Comparison of ENCODE assay signal across 9 cellular contexts in the genomic region with DNA sequence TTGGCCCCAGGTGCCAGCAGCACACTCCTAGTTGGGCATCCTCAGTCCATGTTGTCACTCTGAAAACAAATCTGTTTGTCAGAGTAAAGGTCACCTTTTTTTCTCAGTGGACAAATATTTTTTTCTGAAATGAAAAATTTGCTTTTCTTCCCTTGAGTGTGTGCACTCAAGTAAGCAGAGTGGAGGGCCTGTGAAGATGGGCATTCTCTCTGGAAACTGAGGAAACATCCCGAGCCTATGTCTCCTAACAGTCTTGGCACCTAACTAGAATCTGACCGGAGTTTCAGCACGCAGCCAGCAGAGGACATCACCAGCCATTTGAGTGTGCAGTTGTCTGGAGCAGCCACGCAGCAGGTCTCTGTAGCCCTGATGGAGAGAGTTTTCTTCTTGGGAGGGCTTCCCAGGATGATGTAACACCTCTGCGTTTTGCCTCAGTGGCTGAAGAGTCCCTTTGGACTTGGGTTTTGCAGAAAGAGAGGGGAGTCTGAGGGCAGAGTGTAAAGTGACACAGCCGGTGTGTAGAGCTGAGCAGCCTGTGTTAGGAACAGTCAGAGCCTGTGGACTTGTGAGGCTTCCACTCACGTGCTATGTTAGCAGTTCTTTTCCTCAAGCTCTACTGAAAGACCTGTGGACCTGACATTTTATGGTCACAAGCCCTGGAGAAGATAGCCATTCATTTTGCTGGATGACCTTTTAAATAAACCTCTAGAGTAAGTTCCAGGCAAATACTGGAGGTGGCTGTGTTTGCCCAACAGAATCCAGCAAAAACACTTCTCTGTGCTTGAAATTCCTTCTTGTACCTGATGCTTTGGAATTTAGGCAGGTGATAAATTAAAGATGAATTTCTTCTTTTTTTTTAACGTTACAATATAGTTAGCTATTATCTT. TPM values are rescaled to one million over a fixed set of nuclear protein-coding genes. Genes with fewer than 3 reads are reported as not detected.
DNase-seq lines count a peak whose midpoint lies in the region; ATAC-seq, FAIRE-seq and TF ChIP-seq lines count a peak whose summit lies in the region.
"Had no signal": no experiment of that assay in that cellular context is flagged by ENCODE, and none has a peak within 500 bp of the region (broad histone marks: within the 10 kb centered on the region; RNA-seq: fewer than 3 reads in every experiment).

No MANE protein-coding gene starts in this region.

- 87% methylated on average over 3 of the region's 8 CpGs; no CpG with 5 or more reads in 1 of the 2 experiments for WGBS in IMR-90 (ENCODE audit: extremely low coverage in 2 of 2, insufficient read length in 1 of 2), 2 experiments
- 87% methylated on average over 8 of the region's 8 CpGs; no CpG with 5 or more reads in 1 of the 2 experiments for WGBS in H1 (ENCODE audit: extremely low coverage in 1 of 2, insufficient coverage in 1 of 2, insufficient read length in 1 of 2, insufficient replicate concordance in 2 of 2, low coverage in 1 of 2, low lambda C conversion rate in 2 of 2, missing lambda C conversion rate in 1 of 2), 2 experiments

- BruUV-seq in IMR-90 (replicated peaks; lab: Mats Ljungman, UMichigan) = no TSS peak

- peak overlapping the region; percentile 25; the same call in 1 of the 2 replicates for H4K5ac ChIP-seq in IMR-90 (ENCODE audit: low read depth, low read length)
- no peak overlapping the region for H4K5ac ChIP-seq in H1 (ENCODE audit: insufficient read length, low read depth, low read length)

- H2AFZ ChIP-seq in IMR-90 (replicated peaks; ENCODE audit: low read length, poor library complexity) (peak overlapping the region; percentile 9), H1 (ENCODE audit: low read length) (no peak overlapping the region)

- H4K8ac ChIP-seq in IMR-90 (ENCODE audit: low read depth in 2 of 2, low read length in 2 of 2) (peak overlapping the region in 1 of 2 experiments; percentile 46; a peak in 1 of 4 replicates), H1 (ENCODE audit: extremely low read depth, insufficient read depth, low read length) (no peak overlapping the region; the same call in 1 of the 2 replicates)

- H2BK15ac ChIP-seq in IMR-90 (ENCODE audit: low read depth, low read length) (peak overlapping the region; percentile 47; the same call in 1 of the 3 replicates), H1 (ENCODE audit: low read length) (no peak overlapping the region)

- FAIRE-seq in H1 (lab: Jason Lieb, UNC) = no peak
- no peak for FAIRE-seq in urothelium cell line (lab: Jason Lieb, UNC)

- H3K4me3 ChIP-seq in IMR-90 (ENCODE audit: insufficient read depth, low read depth, low read length) (no peak overlapping the region), H1 (ENCODE audit: extremely low read depth in 1 of 4, insufficient read depth in 2 of 4, low read depth in 3 of 4, low read length in 4 of 4) (no peak overlapping the region)

- peak overlapping the region; percentile 74 for H4K91ac ChIP-seq in IMR-90 (ENCODE audit: insufficient read depth, low read depth, low read length)
- H4K91ac ChIP-seq in H1 (replicated peaks; ENCODE audit: insufficient read length, low read length) = no peak overlapping the region

- H3K36me3 ChIP-seq in IMR-90 (ENCODE audit: control insufficient read depth, insufficient read depth, low read length) (peaks cover 6% of the 10 kb centered on the region; the same call in 1 of the 2 replicates), H1 (ENCODE audit: control insufficient read depth in 2 of 4, insufficient read depth in 4 of 4, low read length in 3 of 4) (no peaks in the 10 kb centered on the region)

- in situ Hi-C loops in IMR-90 (cut with MboI; ENCODE audit: low sequenced_read_pairs) = no loop called here
- in situ Hi-C loops in GM13977 (cut with MboI; ENCODE audit: low pct_unique_long_range_greater_than_20kb, low sequenced_read_pairs, unreplicated experiment) = no loop called here

- H3K79me1 ChIP-seq in IMR-90 (ENCODE audit: low read depth in 1 of 2, low read length in 2 of 2) = peaks cover 25 to 64% of the 10 kb centered on the region in 2 experiments; a peak in 3 of 4 replicates
- H3K79me1 ChIP-seq in H1 (ENCODE audit: low read depth, low read length) = no peaks in the 10 kb centered on the region; the same call in 1 of the 2 replicates

- TF ChIP-seq CTCF in 22Rv1 (IDR thresholded peaks at IDR 0.05) (peak; percentile 61), IMR-90 (conservative IDR thresholded peaks at IDR 0.05; ENCODE audit: low read depth, low read length) (0 out of 2 replicates have a peak, but pooled peaks have one; percentile 14), H1 (IDR thresholded peaks at IDR 0.05; ENCODE audit: control extremely low read depth in 1 of 3, insufficient read depth in 1 of 3, low read depth in 1 of 3, low read length in 3 of 3) (peak; percentile 28 to 38 (median 35)), GM13977 (IDR thresholded peaks at IDR 0.05; ENCODE audit: extremely low read depth, insufficient read depth, missing control alignments) (no peak)

- H3K4me2 ChIP-seq in IMR-90 (ENCODE audit: low read depth, low read length) (no peak overlapping the region), H1 (ENCODE audit: insufficient read depth in 1 of 2, low read depth in 2 of 2, low read length in 2 of 2) (no peak overlapping the region)

- no peak for TF ChIP-seq EP300 in H1 (IDR thresholded peaks at IDR 0.05; ENCODE audit: borderline replicate concordance in 1 of 2, low read depth in 2 of 2, low read length in 2 of 2)

- TF ChIP-seq POLR2A in IMR-90 (IDR thresholded peaks at IDR 0.05; ENCODE audit: low read depth, low read length) (no peak), H1 (IDR thresholded peaks at IDR 0.05; ENCODE audit: control extremely low read depth in 1 of 2, low read depth in 2 of 2, low read length in 2 of 2) (no peak)

- H3K9me1 ChIP-seq in IMR-90 (ENCODE audit: insufficient read depth, low read length) = peaks cover 23% of the 10 kb centered on the region

- H3K79me2 ChIP-seq in H1 (ENCODE audit: control insufficient read depth in 1 of 2, insufficient read depth in 2 of 2, low read length in 2 of 2) = no peaks in the 10 kb centered on the region

- H2BK5ac ChIP-seq in IMR-90 (ENCODE audit: low read depth, low read length, poor library complexity, severe bottlenecking) (no peak overlapping the region), H1 (ENCODE audit: low read depth, low read length) (no peak overlapping the region)

- H2BK120ac ChIP-seq in IMR-90 (ENCODE audit: low read depth, low read length) (peak overlapping the region; percentile 61), H1 (replicated peaks; ENCODE audit: low read depth, low read length) (no peak overlapping the region)

- H3K27ac ChIP-seq in 22Rv1 (peak overlapping the region; percentile 75), IMR-90 (ENCODE audit: insufficient read depth, low read length) (peak overlapping the region; percentile 11; the same call in 1 of the 2 replicates), H1 (ENCODE audit: low read depth, low read length) (0 out of 2 replicates have a peak overlapping the region, but pooled peaks have one; percentile 8)

- H3K23ac ChIP-seq in IMR-90 (ENCODE audit: low read depth, low read length) (peak overlapping the region; percentile 68; the same call in 1 of the 2 replicates), H1 (ENCODE audit: insufficient read length) (no peak overlapping the region)

- TF ChIP-seq RAD21 in IMR-90 (IDR thresholded peaks at IDR 0.05; ENCODE audit: low read length) (no peak), H1 (IDR thresholded peaks at IDR 0.05 in 1 of 2, conservative IDR thresholded peaks at IDR 0.05 in 1 of 2; ENCODE audit: low read depth in 2 of 2, low read length in 2 of 2) (peak; percentile 28 to 41; a peak in 3 of 4 replicates)

- H3K14ac ChIP-seq in IMR-90 (replicated peaks; ENCODE audit: low read depth, low read length) = peak overlapping the region; percentile 82
- H3K14ac ChIP-seq in H1 (ENCODE audit: insufficient read length) = no peak overlapping the region

- intact Hi-C loops in IMR-90 (cut with micrococcal nuclease) = loop anchor here (5.0 kb wide), 1 partner anchor 33 kb away; no protein-coding TSS in a partner anchor

- H3K9me3 ChIP-seq in IMR-90 (ENCODE audit: control insufficient read depth, insufficient read depth, low read length) (no peaks in the 10 kb centered on the region), H1 (ENCODE audit: insufficient read depth in 2 of 2, low read depth in 1 of 2, low read length in 1 of 2) (no peaks in the 10 kb centered on the region)

- POLR2A ChIA-PET in IMR-90 (lab: Charles Lee; ENCODE audit: unreplicated experiment) (no interaction called here), H1 (lab: Charles Lee; ENCODE audit: partially characterized antibody) (interaction anchor here (1.0 kb wide), 1 partner anchor 25 kb away, joined by 3 read pairs; no protein-coding TSS in a partner anchor)

- H2AK5ac ChIP-seq in IMR-90 (ENCODE audit: low read depth, low read length) (peak overlapping the region; percentile 82), H1 (ENCODE audit: low read depth, low read length) (no peak overlapping the region)

- no peak overlapping the region for H2AK9ac ChIP-seq in IMR-90 (replicated peaks; ENCODE audit: low read depth, low read length, poor library complexity)

- no peak for ATAC-seq in IMR-90 (ENCODE audit: low read depth)
- no peak for ATAC-seq in GM18909 (IDR thresholded peaks at IDR 0.05; ENCODE audit: poor library complexity, unreplicated experiment)
- ATAC-seq: CD8-positive, alpha-beta T cell had no signal

- H3K18ac ChIP-seq in IMR-90 (ENCODE audit: low read depth, low read length) = no peak overlapping the region
- no peak overlapping the region; the same call in 1 of the 2 replicates for H3K18ac ChIP-seq in H1 (ENCODE audit: extremely low read depth, low read length)

- H3K4me1 ChIP-seq in IMR-90 (ENCODE audit: control insufficient read depth, insufficient read depth, low read length) (peaks cover 34% of the 10 kb centered on the region), H1 (replicated peaks in 1 of 4; ENCODE audit: control insufficient read depth in 3 of 4, insufficient read depth in 4 of 4, low read length in 3 of 4) (no peaks in the 10 kb centered on the region; a peak in 1 of 7 replicates)

- H3K4ac ChIP-seq in IMR-90 (ENCODE audit: low read depth, low read length) = peak overlapping the region; percentile 63
- no peak overlapping the region for H3K4ac ChIP-seq in H1 (replicated peaks; ENCODE audit: insufficient read length, low read depth, low read length)

- CTCF ChIA-PET in IMR-90 (lab: Yijun Ruan, JAX) (interaction anchor here (1.5 kb wide), 1 partner anchor 16 kb away, joined by 4 read pairs; no protein-coding TSS in a partner anchor), H1 (lab: Charles Lee; ENCODE audit: partially characterized antibody) (interaction anchor here (0.6 to 5.2 kb wide), 13 partner anchors 11 to 391 kb away, joined by 3 to 41 read pairs (median 6); no protein-coding TSS in a partner anchor)

- H3K9ac ChIP-seq in IMR-90 (ENCODE audit: low read depth, low read length) (peak overlapping the region; percentile 13; the same call in 1 of the 2 replicates), H1 (replicated peaks in 1 of 4; ENCODE audit: extremely low read depth in 1 of 4, low read depth in 3 of 4, low read length in 3 of 4) (no peak overlapping the region)

- H3K27me3 ChIP-seq in IMR-90 (ENCODE audit: control insufficient read depth, insufficient read depth, low read length) (no peaks in the 10 kb centered on the region), H1 (replicated peaks in 1 of 4; ENCODE audit: control insufficient read depth in 3 of 4, extremely low read depth in 1 of 4, insufficient read depth in 3 of 4, low read length in 3 of 4) (no peaks in the 10 kb centered on the region)

- DNase-seq in IMR-90 (no peak), H1 (ENCODE audit: low read depth in 1 of 2, low spot score in 2 of 2) (no peak), medulla oblongata (ENCODE audit: extremely low spot score) (peak; percentile 74), urothelium cell line (ENCODE audit: low spot score) (no peak), GM13977 (ENCODE audit: low spot score) (no peak), H4 (ENCODE audit: low spot score) (no peak)
- DNase-seq: CD8-positive, alpha-beta T cell had no signal

- no peak overlapping the region for H2BK12ac ChIP-seq in H1 (ENCODE audit: low read depth, low read length)

- dilution Hi-C loops in IMR-90 (cut with HindIII; ENCODE audit: low sequenced_read_pairs, unreplicated experiment) = no loop called here

- H2BK20ac ChIP-seq in IMR-90 (ENCODE audit: low read depth, low read length) = peak overlapping the region; percentile 82
- no peak overlapping the region for H2BK20ac ChIP-seq in H1 (ENCODE audit: low read length)

- H4K20me1 ChIP-seq in IMR-90 (ENCODE audit: insufficient read depth, low read length) (no peaks in the 10 kb centered on the region), H1 (replicated peaks in 1 of 2; ENCODE audit: control insufficient read depth in 1 of 2, insufficient read depth in 2 of 2, low read length in 2 of 2) (no peaks in the 10 kb centered on the region)

- H3K56ac ChIP-seq in IMR-90 (ENCODE audit: extremely low read depth, insufficient read depth, low read length) = no peak overlapping the region
- no peak overlapping the region for H3K56ac ChIP-seq in H1 (replicated peaks; ENCODE audit: insufficient read length, low read depth, low read length)

- H3K23me2 ChIP-seq in H1 (ENCODE audit: low read depth, low read length) = no peaks in the 10 kb centered on the region

RNA-seq across cellular contexts. Expression of a gene that starts 51.6 kb away (rescaled TPM):
- total RNA-seq in IMR-90 (2012; rRNA removed) = 56.9 and 62.9 TPM in 2 replicates
- polyA plus RNA-seq in IMR-90 (2012; rRNA removed) (29.4 and 31.2 TPM in 2 replicates), H1 (2011; rRNA removed) (9.1 and 9.7 TPM in 2 replicates)
- 5.6 and 10.7 TPM in 2 replicates for polyA plus RNA-seq in IMR-90 (2012; cell fraction: cytosol; rRNA removed)
- 13.8 and 16.1 TPM in 2 replicates for polyA plus RNA-seq in IMR-90 (2012; cell fraction: nucleus; rRNA removed; ENCODE audit: low replicate concordance)
- total RNA-seq in H1 (2021; fragmentation: NEBNext Ultra II Directional; extraction: Animal tissue kit (Norgen Biotek cat#: 25700)) = 23.7 and 27.6 TPM in 2 replicates
- 11.2 TPM for polyA plus RNA-seq in H1 (2011; cell fraction: cytosol; rRNA removed)
- 16.6 TPM for polyA plus RNA-seq in H1 (2011; cell fraction: nucleus; rRNA removed)
- polyA plus RNA-seq in H1 (2012, experiment 1 of 2) = 9.4 to 15.8 TPM (median 15.5 TPM) in 4 replicates
- 1.7 TPM for polyA plus RNA-seq in H1 (2012, experiment 2 of 2)
- 13.6 TPM for polyA plus RNA-seq in H1 (2013, experiment 1 of 2)
- polyA plus RNA-seq in H1 (2013, experiment 2 of 2) = 16.3 TPM
- 78.4 and 110 TPM in 2 replicates for polyA minus RNA-seq in H1 (2011; rRNA and poly(A)+ RNA removed)
- polyA minus RNA-seq in H1 (2011; cell fraction: cytosol; rRNA and poly(A)+ RNA removed) = 11.8 TPM
- polyA minus RNA-seq in H1 (2011; cell fraction: nucleus; rRNA and poly(A)+ RNA removed) = 26.8 TPM
- total RNA-seq in H4 (2014; rRNA removed; shearing (Covaris generic)) = 15.2 and 19.0 TPM in 2 replicates

Comparison
In these comparisons a context has a peak if more than half of its experiments do, and no peak if none do; other contexts are left out.
1. H3K27ac ChIP-seq: peak in every context shown above with its lines; median percentile 75 in 22Rv1; 11 in IMR-90; 8 in H1.